ENCODE assay signal across 8 cellular contexts in genomic region chr7:151087247-151088018, GRCh38. TPM values are rescaled to one million over a fixed set of nuclear protein-coding genes. Genes with fewer than 3 reads are reported as not detected.
DNase-seq lines count a peak whose midpoint lies in the region; ATAC-seq, FAIRE-seq and TF ChIP-seq lines count a peak whose summit lies in the region.

No MANE protein-coding gene starts in this region.

- H3K27ac ChIP-seq in HCT116 (ENCODE audit: low read depth, low read length) (peak overlapping the region; percentile 90), RWPE1 (peak overlapping the region; percentile 90), K562 (ENCODE audit: extremely low read depth, low read depth, low read length) (peak overlapping the region; percentile 81)

- no peaks in the 10 kb centered on the region for H3K9me3 ChIP-seq in HCT116 (ENCODE audit: control insufficient read depth in 1 of 2, insufficient read depth in 1 of 2, low read depth in 1 of 2, low read length in 2 of 2)
- H3K9me3 ChIP-seq in K562 (replicated peaks; ENCODE audit: control insufficient read depth, insufficient read depth, low read depth, low read length) = no peaks in the 10 kb centered on the region
- H3K9me3 ChIP-seq in iPS-18c (ENCODE audit: control insufficient read depth, insufficient read depth, low read length) = no peaks in the 10 kb centered on the region

- H3K79me2 ChIP-seq in HCT116 (ENCODE audit: insufficient read depth, low read length) = peaks cover 65% of the 10 kb centered on the region
- H3K79me2 ChIP-seq in K562 (ENCODE audit: control insufficient read depth, insufficient read depth, low read length) = peaks cover 68% of the 10 kb centered on the region

- in situ Hi-C loops in K562 (cut with MboI) = no loop called here

- no peaks in the 10 kb centered on the region; the same call in 1 of the 2 replicates for H4K20me1 ChIP-seq in HCT116 (ENCODE audit: insufficient read depth)
- peaks cover 44% of the 10 kb centered on the region for H4K20me1 ChIP-seq in K562 (replicated peaks; ENCODE audit: control insufficient read depth, insufficient read depth, low read length)

- no peak for TF ChIP-seq RAD21 in HCT116 (IDR thresholded peaks at IDR 0.05; ENCODE audit: low read depth)
- TF ChIP-seq RAD21 in K562 (CRISPR knock-in tag; conservative IDR thresholded peaks at IDR 0.05 in 1 of 2, IDR thresholded peaks at IDR 0.05 in 1 of 2) = peak; percentile 26 to 45

- H3K27me3 ChIP-seq in HCT116 (ENCODE audit: insufficient read depth, low read length) = no peaks in the 10 kb centered on the region
- H3K27me3 ChIP-seq in K562 (ENCODE audit: control insufficient read depth in 2 of 2, insufficient read depth in 2 of 2, low read length in 2 of 2) = no peaks in the 10 kb centered on the region

- RAD21 ChIA-PET in HCT116 (lab: Charles Lee; ENCODE audit: low non-redundant PET in 1 of 2, low total read pairs in 2 of 2, uncharacterized antibody in 2 of 2, unreplicated experiment in 2 of 2) = interaction anchor here in 1 of 2 experiments (0.6 kb wide), 1 partner anchor 80 kb away, joined by 5 read pairs; no protein-coding TSS in a partner anchor

- H3K9ac ChIP-seq in HCT116 (ENCODE audit: low read length) (peak overlapping the region; percentile 94), K562 (ENCODE audit: insufficient read depth in 1 of 2, low read depth in 2 of 2, low read length in 2 of 2) (peak overlapping the region; percentile 84 to 98)

- TF ChIP-seq POLR2A in HCT116 (IDR thresholded peaks at IDR 0.05; ENCODE audit: borderline replicate concordance, extremely low read depth, insufficient read depth, insufficient read length) (no peak), K562 (conservative IDR thresholded peaks at IDR 0.05) (0 out of 2 replicates have a peak, but pooled peaks have one; percentile 48)

- 0 out of 6 replicates have a peak, but pooled peaks of 2 of the 3 experiments have one; percentile 15 to 20 for TF ChIP-seq CTCF in HCT116 (IDR thresholded peaks at IDR 0.05 in 2 of 3, conservative IDR thresholded peaks at IDR 0.05 in 1 of 3; ENCODE audit: borderline replicate concordance in 1 of 3, insufficient read depth in 1 of 3, low read depth in 2 of 3, low read length in 2 of 3)
- TF ChIP-seq CTCF in RWPE1 (conservative IDR thresholded peaks at IDR 0.05; ENCODE audit: low read depth) = peak; percentile 76
- peak; percentile 50 to 84 (median 66); a peak in 5 of 6 replicates for TF ChIP-seq CTCF in K562 (IDR thresholded peaks at IDR 0.05 in 2 of 3, conservative IDR thresholded peaks at IDR 0.05 in 1 of 3; ENCODE audit: insufficient read depth in 2 of 3, low read depth in 1 of 3, low read length in 3 of 3)

- peaks cover 0 to 17% of the 10 kb centered on the region in 2 experiments; a peak in 1 of 4 replicates for H3K36me3 ChIP-seq in HCT116 (ENCODE audit: control insufficient read depth in 1 of 2, insufficient read depth in 2 of 2, low read length in 2 of 2)
- H3K36me3 ChIP-seq in K562 (ENCODE audit: control insufficient read depth, insufficient read depth, low read length) = peaks cover 47% of the 10 kb centered on the region; the same call in 2 of the 3 replicates

- ATAC-seq in HCT116 (peak; percentile 19), K562 (peak; percentile 71), HG02610 (IDR thresholded peaks at IDR 0.05; ENCODE audit: unreplicated experiment) (no peak)

- BruUV-seq in HCT116 (replicated peaks; lab: Mats Ljungman, UMichigan) (no TSS peak), K562 (replicated peaks; lab: Mats Ljungman, UMichigan) (no TSS peak)

- CTCF ChIA-PET in HCT116 (lab: Charles Lee) (interaction anchor here (1.0 kb wide), 1 partner anchor 11 kb away, joined by 3 read pairs; no protein-coding TSS in a partner anchor), RWPE1 (lab: Yijun Ruan, JAX) (interaction anchor here (0.6 to 3.7 kb wide), 4 partner anchors 24 to 178 kb away, joined by 3 to 17 read pairs (median 3); no protein-coding TSS in a partner anchor), K562 (lab: Yijun Ruan, JAX; ENCODE audit: low intra/inter-chr PET ratio) (interaction anchor here (0.8 to 1.7 kb wide), 2 partner anchors 21 to 23 kb away, joined by 4 read pairs; no protein-coding TSS in a partner anchor)

- POLR2A ChIA-PET in HCT116 (lab: Charles Lee) = no interaction called here
- POLR2A ChIA-PET in RWPE1 (lab: Yijun Ruan, JAX; ENCODE audit: low non-redundant PET) = no interaction called here
- POLR2A ChIA-PET in K562 (lab: Yijun Ruan, JAX) = interaction anchor here (0.6 to 1.4 kb wide), 8 partner anchors 8 to 108 kb away, joined by 3 to 4 read pairs (median 3); partner anchors contain the start of gene ABCB8

- H3K4me1 ChIP-seq in HCT116 (ENCODE audit: control insufficient read depth in 1 of 2, insufficient read depth in 2 of 2, low read length in 2 of 2) (peaks cover 18 to 37% of the 10 kb centered on the region in 2 experiments; a peak in 3 of 4 replicates), K562 (replicated peaks in 1 of 2; ENCODE audit: control insufficient read depth in 2 of 2, insufficient read depth in 2 of 2, low read length in 2 of 2) (peaks cover 41 to 73% of the 10 kb centered on the region in 2 experiments)

- intact Hi-C loops in HCT116 (cut with micrococcal nuclease) (no loop called here), K562 (cut with micrococcal nuclease) (loop anchor here (1.0 to 10.0 kb wide), 2 partner anchors 85 to 773 kb away; no protein-coding TSS in a partner anchor)

- no peak for FAIRE-seq in K562 (lab: Jason Lieb, UNC)

- DNase-seq in ELF-1 (ENCODE audit: low read depth, low spot score) (peak; percentile 45), HCT116 (ENCODE audit: low read depth, low spot score) (no peak), RWPE1 (ENCODE audit: low spot score) (peak; percentile 44), K562 (ENCODE audit: extremely low read depth in 1 of 4, low spot score in 3 of 4) (peak; percentile 76 to 80 (median 79)), skeletal muscle cell (ENCODE audit: low read depth) (no peak), Kasumi-1 (lab: John Stamatoyannopoulos, UW) (no peak)

- H3K4me3 ChIP-seq in HCT116 (replicated peaks in 1 of 2; ENCODE audit: low read depth in 1 of 2, low read length in 2 of 2) (peak overlapping the region; percentile 90 to 98), K562 (peak overlapping the region; percentile 67), iPS-18c (ENCODE audit: insufficient read depth, low read depth, low read length) (peak overlapping the region; percentile 74), skeletal muscle cell (ENCODE audit: low read depth, low read length) (peak overlapping the region; percentile 77)

- no peaks in the 10 kb centered on the region for H3K9me2 ChIP-seq in HCT116 (ENCODE audit: insufficient read depth)

- no peak for TF ChIP-seq EP300 in K562 (IDR thresholded peaks at IDR 0.05; ENCODE audit: low read length)

- 2% methylated on average over 70 of the region's 70 CpGs for WGBS in K562 (ENCODE audit: insufficient coverage, low coverage, missing lambda C conversion rate)

- H3K4me2 ChIP-seq in HCT116 (ENCODE audit: low read length) (peak overlapping the region; percentile 93), K562 (ENCODE audit: insufficient read depth, low read length) (peak overlapping the region; percentile 88)

- H2AFZ ChIP-seq in HCT116 (ENCODE audit: low read depth, low read length, poor library complexity, severe bottlenecking) (no peak overlapping the region), K562 (ENCODE audit: low read depth, low read length) (peak overlapping the region; percentile 29; the same call in 1 of the 2 replicates)

- peaks cover 9% of the 10 kb centered on the region for H3K9me1 ChIP-seq in K562 (ENCODE audit: control insufficient read depth, insufficient read depth, low read length)

RNA-seq across cellular contexts. Expression of gene AGAP3, which starts 1.2 kb away (rescaled TPM):
- total RNA-seq in HCT116 (2021; ENCODE audit: unreplicated experiment) (126 TPM), K562 (2014; rRNA removed) (62.2 and 94.2 TPM in 2 replicates), K562 (2014; rRNA removed; fragmentation: Illumina TruSeq; extraction: Trizol) (34.6 and 44.0 TPM in 2 replicates), K562 (2015; rRNA removed; fragmentation: Illumina TruSeq; extraction: Trizol) (59.8 and 60.0 TPM in 2 replicates), K562 (2021) (178 and 208 TPM in 2 replicates)
- polyA plus RNA-seq in HCT116 (2012) = 70.1 and 70.4 TPM in 2 replicates
- total RNA-seq in K562 (2011; cell fraction: chromatin; rRNA removed; ENCODE audit: low replicate concordance) = 309 and 657 TPM in 2 replicates
- 263 and 322 TPM in 2 replicates for total RNA-seq in K562 (2011; cell fraction: nucleolus; rRNA removed)
- 258 and 293 TPM in 2 replicates for total RNA-seq in K562 (2011; cell fraction: nucleoplasm; rRNA removed)
- polyA plus RNA-seq in K562 (2011; rRNA removed) (61.4 and 65.4 TPM in 2 replicates), K562 (2014; fragmentation: Illumina TruSeq; extraction: Trizol) (66.7 and 96.7 TPM in 2 replicates), K562 (2014; fragmentation: Nextera tagmentation; extraction: Ambion mirVana) (1 to 10 TPM; 3.4 to 4.4 TPM), K562 (2014; rRNA removed) (118 and 127 TPM in 2 replicates)
- polyA plus RNA-seq in K562 (2011; cell fraction: cytosol; rRNA removed) = 86.8 and 233 TPM in 2 replicates
- polyA plus RNA-seq in K562 (2011; cell fraction: nucleus; rRNA removed) = 273 and 510 TPM in 2 replicates
- 83.7 and 110 TPM in 2 replicates for polyA plus RNA-seq in K562 (2012)
- polyA minus RNA-seq in K562 (2011; rRNA and poly(A)+ RNA removed) = 34.5 and 46.4 TPM in 2 replicates
- 64.1 and 65.6 TPM in 2 replicates for polyA minus RNA-seq in K562 (2011; cell fraction: cytosol; rRNA and poly(A)+ RNA removed)
- polyA minus RNA-seq in K562 (2011; cell fraction: nucleus; rRNA and poly(A)+ RNA removed) = 79.9 and 118 TPM in 2 replicates

RNA-seq across cellular contexts. Expression of gene TMUB1, which starts 4.1 kb away (rescaled TPM):
- 75.8 TPM for total RNA-seq in HCT116 (2021; ENCODE audit: unreplicated experiment)
- 71.5 and 73.7 TPM in 2 replicates for polyA plus RNA-seq in HCT116 (2012)
- 28.8 and 70.7 TPM in 2 replicates for total RNA-seq in K562 (2011; cell fraction: chromatin; rRNA removed; ENCODE audit: low replicate concordance)
- total RNA-seq in K562 (2011; cell fraction: nucleolus; rRNA removed) = 113 and 126 TPM in 2 replicates
- 72.2 and 72.4 TPM in 2 replicates for total RNA-seq in K562 (2011; cell fraction: nucleoplasm; rRNA removed)
- total RNA-seq in K562 (2014; rRNA removed) = 189 and 255 TPM in 2 replicates
- total RNA-seq in K562 (2014; rRNA removed; fragmentation: Illumina TruSeq; extraction: Trizol) = 19.4 and 21.4 TPM in 2 replicates
- total RNA-seq in K562 (2015; rRNA removed; fragmentation: Illumina TruSeq; extraction: Trizol) = 86.3 and 97.0 TPM in 2 replicates
- 233 and 241 TPM in 2 replicates for total RNA-seq in K562 (2021)
- 38.4 and 59.7 TPM in 2 replicates for polyA plus RNA-seq in K562 (2011; rRNA removed)
- 86.5 and 297 TPM in 2 replicates for polyA plus RNA-seq in K562 (2011; cell fraction: cytosol; rRNA removed)
- polyA plus RNA-seq in K562 (2011; cell fraction: nucleus; rRNA removed) = 123 and 249 TPM in 2 replicates
- 165 and 183 TPM in 2 replicates for polyA plus RNA-seq in K562 (2012)
- 74.1 and 210 TPM in 2 replicates for polyA plus RNA-seq in K562 (2014; fragmentation: Illumina TruSeq; extraction: Trizol)
- polyA plus RNA-seq in K562 (2014; fragmentation: Nextera tagmentation; extraction: Ambion mirVana) = under 1 TPM; 0.14 to 0.34 TPM
- polyA plus RNA-seq in K562 (2014; rRNA removed) = 195 and 207 TPM in 2 replicates
- polyA minus RNA-seq in K562 (2011; rRNA and poly(A)+ RNA removed) = 8.2 and 12.5 TPM in 2 replicates
- polyA minus RNA-seq in K562 (2011; cell fraction: cytosol; rRNA and poly(A)+ RNA removed) = 52.4 and 69.4 TPM in 2 replicates
- polyA minus RNA-seq in K562 (2011; cell fraction: nucleus; rRNA and poly(A)+ RNA removed) = 18.0 and 20.3 TPM in 2 replicates

RNA-seq across cellular contexts. Expression of gene FASTK, which starts 6.8 kb away (rescaled TPM):
- total RNA-seq in HCT116 (2021; ENCODE audit: unreplicated experiment) = 86.4 TPM
- 77.9 and 78.4 TPM in 2 replicates for polyA plus RNA-seq in HCT116 (2012)
- total RNA-seq in K562 (2011; cell fraction: chromatin; rRNA removed; ENCODE audit: low replicate concordance) = 153 and 539 TPM in 2 replicates
- total RNA-seq in K562 (2011; cell fraction: nucleolus; rRNA removed) = 501 and 515 TPM in 2 replicates
- total RNA-seq in K562 (2011; cell fraction: nucleoplasm; rRNA removed) = 225 and 261 TPM in 2 replicates
- total RNA-seq in K562 (2014; rRNA removed) = 114 and 139 TPM in 2 replicates
- 8.3 and 12.6 TPM in 2 replicates for total RNA-seq in K562 (2014; rRNA removed; fragmentation: Illumina TruSeq; extraction: Trizol)
- total RNA-seq in K562 (2015; rRNA removed; fragmentation: Illumina TruSeq; extraction: Trizol) = 50.3 and 55.4 TPM in 2 replicates
- 106 and 112 TPM in 2 replicates for total RNA-seq in K562 (2021)
- polyA plus RNA-seq in K562 (2011; rRNA removed) = 48.2 and 69.4 TPM in 2 replicates
- 50.7 and 105 TPM in 2 replicates for polyA plus RNA-seq in K562 (2011; cell fraction: cytosol; rRNA removed)
- 711 and 1,075 TPM in 2 replicates for polyA plus RNA-seq in K562 (2011; cell fraction: nucleus; rRNA removed)
- 70.9 and 124 TPM in 2 replicates for polyA plus RNA-seq in K562 (2012)
- 38.2 and 53.4 TPM in 2 replicates for polyA plus RNA-seq in K562 (2014; fragmentation: Illumina TruSeq; extraction: Trizol)
- 1 to 10 TPM in 1 of 2 experiments, under 1 TPM in 1; 0.51 to 2.7 TPM for polyA plus RNA-seq in K562 (2014; fragmentation: Nextera tagmentation; extraction: Ambion mirVana)
- polyA plus RNA-seq in K562 (2014; rRNA removed) = 150 and 181 TPM in 2 replicates
- polyA minus RNA-seq in K562 (2011; rRNA and poly(A)+ RNA removed) = 18.8 and 24.7 TPM in 2 replicates
- polyA minus RNA-seq in K562 (2011; cell fraction: cytosol; rRNA and poly(A)+ RNA removed) = 22.8 and 23.4 TPM in 2 replicates
- polyA minus RNA-seq in K562 (2011; cell fraction: nucleus; rRNA and poly(A)+ RNA removed) = 187 and 189 TPM in 2 replicates

RNA-seq across cellular contexts. Expression of gene SLC4A2, which starts 28.0 kb away (rescaled TPM):
- total RNA-seq in HCT116 (2021; ENCODE audit: unreplicated experiment) = 240 TPM
- polyA plus RNA-seq in HCT116 (2012) = 195 and 199 TPM in 2 replicates
- total RNA-seq in K562 (2011; cell fraction: chromatin; rRNA removed; ENCODE audit: low replicate concordance) = 230 and 845 TPM in 2 replicates
- 746 and 756 TPM in 2 replicates for total RNA-seq in K562 (2011; cell fraction: nucleolus; rRNA removed)
- 367 and 388 TPM in 2 replicates for total RNA-seq in K562 (2011; cell fraction: nucleoplasm; rRNA removed)
- 360 and 417 TPM in 2 replicates for total RNA-seq in K562 (2014; rRNA removed)
- 32.6 and 55.0 TPM in 2 replicates for total RNA-seq in K562 (2014; rRNA removed; fragmentation: Illumina TruSeq; extraction: Trizol)
- total RNA-seq in K562 (2015; rRNA removed; fragmentation: Illumina TruSeq; extraction: Trizol) = 130 and 132 TPM in 2 replicates
- 363 and 375 TPM in 2 replicates for total RNA-seq in K562 (2021)
- 69.2 and 85.2 TPM in 2 replicates for polyA plus RNA-seq in K562 (2011; rRNA removed)
- 68.0 and 147 TPM in 2 replicates for polyA plus RNA-seq in K562 (2011; cell fraction: cytosol; rRNA removed)
- polyA plus RNA-seq in K562 (2011; cell fraction: nucleus; rRNA removed) = 438 and 829 TPM in 2 replicates
- 243 and 347 TPM in 2 replicates for polyA plus RNA-seq in K562 (2012)
- polyA plus RNA-seq in K562 (2014; fragmentation: Illumina TruSeq; extraction: Trizol) = 166 and 212 TPM in 2 replicates
- polyA plus RNA-seq in K562 (2014; fragmentation: Nextera tagmentation; extraction: Ambion mirVana) = 10 to 100 TPM; 11.4 to 28.8 TPM
- polyA plus RNA-seq in K562 (2014; rRNA removed) = 306 and 316 TPM in 2 replicates
- polyA minus RNA-seq in K562 (2011; rRNA and poly(A)+ RNA removed) = 29.9 and 60.1 TPM in 2 replicates
- polyA minus RNA-seq in K562 (2011; cell fraction: cytosol; rRNA and poly(A)+ RNA removed) = 79.9 and 106 TPM in 2 replicates
- 138 and 143 TPM in 2 replicates for polyA minus RNA-seq in K562 (2011; cell fraction: nucleus; rRNA and poly(A)+ RNA removed)

RNA-seq across cellular contexts. Expression of gene CDK5, which starts 29.7 kb away (rescaled TPM):
- total RNA-seq in HCT116 (2021; ENCODE audit: unreplicated experiment) (19.8 TPM), K562 (2014; rRNA removed) (38.0 and 53.5 TPM in 2 replicates), K562 (2014; rRNA removed; fragmentation: Illumina TruSeq; extraction: Trizol) (11.8 and 20.3 TPM in 2 replicates), K562 (2015; rRNA removed; fragmentation: Illumina TruSeq; extraction: Trizol) (32.2 and 35.8 TPM in 2 replicates), K562 (2021) (25.0 and 25.3 TPM in 2 replicates)
- 20.4 and 20.9 TPM in 2 replicates for polyA plus RNA-seq in HCT116 (2012)
- 19.7 and 25.7 TPM in 2 replicates for total RNA-seq in K562 (2011; cell fraction: chromatin; rRNA removed; ENCODE audit: low replicate concordance)
- 30.0 and 32.9 TPM in 2 replicates for total RNA-seq in K562 (2011; cell fraction: nucleolus; rRNA removed)
- total RNA-seq in K562 (2011; cell fraction: nucleoplasm; rRNA removed) = 23.7 and 24.5 TPM in 2 replicates
- polyA plus RNA-seq in K562 (2011; rRNA removed) (27.5 and 28.6 TPM in 2 replicates), K562 (2014; fragmentation: Illumina TruSeq; extraction: Trizol) (29.0 and 34.3 TPM in 2 replicates), K562 (2014; fragmentation: Nextera tagmentation; extraction: Ambion mirVana) (10 to 100 TPM in 1 of 2 experiments, 1 to 10 TPM in 1; 3.2 to 18.1 TPM), K562 (2014; rRNA removed) (25.6 and 28.4 TPM in 2 replicates)
- 47.3 and 82.3 TPM in 2 replicates for polyA plus RNA-seq in K562 (2011; cell fraction: cytosol; rRNA removed)
- 35.2 and 43.5 TPM in 2 replicates for polyA plus RNA-seq in K562 (2011; cell fraction: nucleus; rRNA removed)
- 36.0 and 38.1 TPM in 2 replicates for polyA plus RNA-seq in K562 (2012)
- 25.6 and 37.1 TPM in 2 replicates for polyA minus RNA-seq in K562 (2011; rRNA and poly(A)+ RNA removed)
- polyA minus RNA-seq in K562 (2011; cell fraction: cytosol; rRNA and poly(A)+ RNA removed) = 13.6 and 28.1 TPM in 2 replicates
- polyA minus RNA-seq in K562 (2011; cell fraction: nucleus; rRNA and poly(A)+ RNA removed) = 15.5 and 21.0 TPM in 2 replicates

Comparison
In these comparisons a context has a peak if more than half of its experiments do, and no peak if none do; other contexts are left out.
1. DNase-seq: peak in ELF-1 (single experiment), RWPE1 (single experiment) and K562 (4 of 4); none in HCT116 (single experiment), skeletal muscle cell (single experiment) and Kasumi-1 (0 of 2).
2. CTCF ChIP-seq: peak in every context shown above with its lines; median percentile 76 in RWPE1; 66 in K562; 18 in HCT116.
3. Peak in every context shown above with its lines, with median percentiles within 50 percentile points of each other: H3K27ac ChIP-seq and H3K4me3 ChIP-seq.